ENCODE assay signal across 1 cellular context in genomic region chr14:54803396-54803795, GRCh38.
TF ChIP-seq lines count a peak whose summit lies in the region.

No MANE protein-coding gene starts in this region.

TF ChIP-seq in WTC11, 78 proteins besides CTCF, POLR2A, EP300 and RAD21 (continued from another document):
- no peak for TF ChIP-seq FOXP4 (CRISPR knock-in tag; IDR thresholded peaks at IDR 0.05)
- no peak for TF ChIP-seq ETV6 (CRISPR knock-in tag; IDR thresholded peaks at IDR 0.05)
- TF ChIP-seq SOX15 (CRISPR knock-in tag; IDR thresholded peaks at IDR 0.05), result no peak
- no peak for TF ChIP-seq ATF1 (CRISPR knock-in tag; IDR thresholded peaks at IDR 0.05)
- no peak for TF ChIP-seq PRDM15 (CRISPR knock-in tag; IDR thresholded peaks at IDR 0.05)
- no peak for TF ChIP-seq RELA (CRISPR knock-in tag; IDR thresholded peaks at IDR 0.05; ENCODE audit: borderline replicate concordance)
- TF ChIP-seq ZNF219 (CRISPR knock-in tag; IDR thresholded peaks at IDR 0.05; ENCODE audit: borderline replicate concordance), result no peak
- TF ChIP-seq CREM (CRISPR knock-in tag; IDR thresholded peaks at IDR 0.05), result no peak
